In genomic region chr2:72028351-72028995, GRCh38 we compare ENCODE assay signal across 22 cellular contexts.
DNase-seq lines count a peak whose midpoint lies in the region; ATAC-seq and TF ChIP-seq lines count a peak whose summit lies in the region.
"Had no signal": no experiment of that assay in that cellular context is flagged by ENCODE, and none has a peak within 500 bp of the region (broad histone marks: within the 10 kb centered on the region; RNA-seq: fewer than 3 reads in every experiment).

No MANE protein-coding gene starts in this region.

- TF ChIP-seq CTCF in RWPE2 (IDR thresholded peaks at IDR 0.05; ENCODE audit: poor library complexity, severe bottlenecking) (no peak), prostate gland (IDR thresholded peaks at IDR 0.05) (no peak), lower lobe of right lung (IDR thresholded peaks at IDR 0.05) (no peak)

- H3K4me3 ChIP-seq in H7 (ENCODE audit: insufficient read depth, low read depth, low read length), result no peak overlapping the region
- no peak overlapping the region for H3K4me3 ChIP-seq in RWPE2 (ENCODE audit: severe bottlenecking)
- H3K4me3 ChIP-seq in prostate gland, result no peak overlapping the region
- no peak overlapping the region for H3K4me3 ChIP-seq in lower lobe of right lung
- H3K4me3 ChIP-seq: body of pancreas, neural progenitor cell, SK-N-MC, tibial nerve had no signal

- no peak for TF ChIP-seq POLR2A in prostate gland (IDR thresholded peaks at IDR 0.05)

- H3K27ac ChIP-seq in RWPE2 (ENCODE audit: poor library complexity, severe bottlenecking) (no peak overlapping the region), prostate gland (no peak overlapping the region), lower lobe of right lung (no peak overlapping the region)
- H3K27ac ChIP-seq: body of pancreas, C4-2B, neural progenitor cell, SK-N-MC, tibial nerve had no signal

- WGBS in prostate gland, result 92% methylated on average over 12 of the region's 12 CpGs

- H3K9me3 ChIP-seq in RWPE2 (ENCODE audit: severe bottlenecking) (no peaks in the 10 kb centered on the region), prostate gland (no peaks in the 10 kb centered on the region), lower lobe of right lung (no peaks in the 10 kb centered on the region)
- H3K9me3 ChIP-seq: body of pancreas, tibial nerve had no signal

- DNase-seq in H7 (peak; percentile 16), RWPE2 (ENCODE audit: low spot score) (peak; percentile 38), left lobe of liver (ENCODE audit: low spot score) (peak; percentile 24), prostate gland (ENCODE audit: low spot score) (peak; percentile 1), lower lobe of right lung (no peak), NOMO-1 (lab: John Stamatoyannopoulos, UW; ENCODE audit: unreplicated experiment in 2 of 2) (no peak)
- DNase-seq: activated CD4-positive, CD25-positive, alpha-beta regulatory T cell treated with anti-CD3 and anti-CD28 coated beads, Interleukin-2, amount 50 U/mL, for 72 hours; activated naive CD4-positive, alpha-beta T cell; activated T-cell treated with anti-CD3 and anti-CD28 coated beads, Interleukin-2, amount 50 U/mL, for 72 hours; body of pancreas; Calu3; cerebellar nuclear complex; Kasumi-1; kidney; MV-4-11; NCI-H1436 treated with DMSO at 0.1 percent for 48 hours; NCI-H748 treated with DMSO at 0.1 percent for 48 hours had no signal

- H3K4me1 ChIP-seq in RWPE2 (ENCODE audit: insufficient read depth, poor library complexity, severe bottlenecking) (peaks cover 23% of the 10 kb centered on the region), prostate gland (replicated peaks) (no peaks in the 10 kb centered on the region), lower lobe of right lung (no peaks in the 10 kb centered on the region)
- H3K4me1 ChIP-seq: body of pancreas, neural progenitor cell, tibial nerve had no signal

- H3K36me3 ChIP-seq in H7 (replicated peaks; ENCODE audit: control insufficient read depth, insufficient read depth, low read length), result no peaks in the 10 kb centered on the region
- no peaks in the 10 kb centered on the region for H3K36me3 ChIP-seq in RWPE2 (ENCODE audit: low read depth)
- H3K36me3 ChIP-seq in prostate gland, result no peaks in the 10 kb centered on the region
- H3K36me3 ChIP-seq in lower lobe of right lung, result no peaks in the 10 kb centered on the region
- H3K36me3 ChIP-seq: neural progenitor cell, tibial nerve had no signal

- intact Hi-C loops in prostate gland (cut with DNase I) (no loop called here), lower lobe of right lung (cut with DNase I) (no loop called here)

- H3K27me3 ChIP-seq in H7 (ENCODE audit: control insufficient read depth, insufficient read depth, low read length) (no peaks in the 10 kb centered on the region), RWPE2 (ENCODE audit: insufficient read depth, poor library complexity, severe bottlenecking) (no peaks in the 10 kb centered on the region), prostate gland (replicated peaks; ENCODE audit: insufficient read depth) (no peaks in the 10 kb centered on the region), lower lobe of right lung (ENCODE audit: low read depth) (no peaks in the 10 kb centered on the region)
- H3K27me3 ChIP-seq: body of pancreas, neural progenitor cell, tibial nerve had no signal

- ATAC-seq in RWPE2 (ENCODE audit: low read depth), result no peak
- ATAC-seq in left lobe of liver, result no peak
- no peak for ATAC-seq in lower lobe of right lung
- no peak for ATAC-seq in GM21529 (IDR thresholded peaks at IDR 0.05; ENCODE audit: unreplicated experiment)
- ATAC-seq: activated T-cell treated with anti-CD3 and anti-CD28 coated beads, Interleukin-2, amount 50 U/mL, for 72 hours; body of pancreas had no signal

Comparison
In these comparisons a context has a peak if more than half of its experiments do, and no peak if none do; other contexts are left out.
1. DNase-seq: peak in H7 (single experiment), RWPE2 (single experiment), left lobe of liver (single experiment) and prostate gland (single experiment); none in lower lobe of right lung (single experiment) and NOMO-1 (0 of 2).